In the genomic region with DNA sequence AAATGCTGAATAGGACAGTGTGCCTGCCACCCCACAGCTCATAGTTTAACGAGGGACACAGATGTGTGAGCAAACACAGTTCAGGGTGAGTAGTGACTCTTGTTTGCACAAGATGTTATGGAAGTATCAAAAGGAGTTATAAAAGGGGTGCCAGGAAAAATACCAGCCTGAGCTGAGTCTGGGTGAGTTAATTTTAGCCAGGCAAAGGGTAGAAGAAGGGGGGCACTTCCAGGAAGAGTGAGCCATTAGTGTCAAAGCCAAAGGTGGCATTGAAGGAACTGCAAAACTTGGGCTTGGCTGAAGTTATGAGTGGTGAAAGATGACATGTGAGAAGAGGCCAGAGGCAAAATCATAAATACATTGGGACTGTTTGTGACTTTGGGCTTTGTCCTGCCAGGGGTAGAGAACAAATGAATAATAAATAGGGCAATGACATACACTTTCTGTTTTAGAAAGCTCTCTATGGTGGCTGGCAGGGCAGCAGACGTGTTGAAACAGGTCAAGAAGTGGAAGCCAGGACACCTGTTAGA, we compare ENCODE assay signal across 10 cellular contexts. TPM values are rescaled to one million over a fixed set of nuclear protein-coding genes. Genes with fewer than 3 reads are reported as not detected.
DNase-seq lines count a peak whose midpoint lies in the region; ATAC-seq and TF ChIP-seq lines count a peak whose summit lies in the region.
"Had no signal": no experiment of that assay in that cellular context is flagged by ENCODE, and none has a peak within 500 bp of the region (broad histone marks: within the 10 kb centered on the region; RNA-seq: fewer than 3 reads in every experiment).

No MANE protein-coding gene starts in this region.

- no peak overlapping the region for H3K4me3 ChIP-seq in CD8-positive, alpha-beta memory T cell (ENCODE audit: low read length)
- H3K4me3 ChIP-seq in KMS-11 (IDR thresholded peaks at IDR 0.05; ENCODE audit: insufficient read depth, low read depth, low read length) (no peak overlapping the region), esophagus muscularis mucosa (no peak overlapping the region)

- H3K4me3 Mint-ChIP-seq in CD8-positive, alpha-beta memory T cell = peak overlapping the region in 6 of 7 donors; percentile 4 to 78 (median 22)
- peak overlapping the region; percentile 74 for H3K4me3 Mint-ChIP-seq in neural crest cell
- no peak overlapping the region for H3K4me3 Mint-ChIP-seq in activated CD4-positive, alpha-beta T cell treated with anti-CD3 and anti-CD28 coated beads, Interleukin-2, amount 10 ng/mL, durations not matched to agents 7 days and 5 days

- DNase-seq in CD8-positive, alpha-beta memory T cell = no peak
- DNase-seq in esophagus muscularis mucosa (ENCODE audit: extremely low spot score) (no peak), neural crest cell (ENCODE audit: low read depth, low spot score) (no peak), NCI-H1417 treated with DMSO at 0.1 percent for 48 hours (lab: John Stamatoyannopoulos, UW) (no peak), AG08396 (ENCODE audit: low spot score) (no peak)
- no peak for DNase-seq in activated CD4-positive, alpha-beta T cell treated with anti-CD3 and anti-CD28 coated beads, Interleukin-2, amount 10 ng/mL, durations not matched to agents 7 days and 5 days
- DNase-seq: caudate nucleus, kidney had no signal

- WGBS in esophagus muscularis mucosa = 35% methylated on average over 2 of the region's 2 CpGs

- H3K9me3 ChIP-seq in CD8-positive, alpha-beta memory T cell (ENCODE audit: low read length) = no peaks in the 10 kb centered on the region
- H3K9me3 ChIP-seq in esophagus muscularis mucosa = no peaks in the 10 kb centered on the region

- H3K79me2 ChIP-seq in KMS-11 (ENCODE audit: insufficient read depth, low read depth) = peaks cover 19% of the 10 kb centered on the region

- H3K27me3 ChIP-seq in CD8-positive, alpha-beta memory T cell (ENCODE audit: insufficient read depth, low read length, poor library complexity, severe bottlenecking) = no peaks in the 10 kb centered on the region
- H3K27me3 ChIP-seq in KMS-11 (ENCODE audit: insufficient read depth, low read depth) = no peaks in the 10 kb centered on the region
- no peaks in the 10 kb centered on the region for H3K27me3 ChIP-seq in esophagus muscularis mucosa

- H3K27me3 Mint-ChIP-seq in CD8-positive, alpha-beta memory T cell = no peaks in the 10 kb centered on the region
- peaks cover 18% of the 10 kb centered on the region for H3K27me3 Mint-ChIP-seq in neural crest cell (ENCODE audit: low read depth)
- no peaks in the 10 kb centered on the region for H3K27me3 Mint-ChIP-seq in activated CD4-positive, alpha-beta T cell treated with anti-CD3 and anti-CD28 coated beads, Interleukin-2, amount 10 ng/mL, durations not matched to agents 7 days and 5 days

- H3K36me3 ChIP-seq in CD8-positive, alpha-beta memory T cell (ENCODE audit: insufficient read depth, low read length) = no peaks in the 10 kb centered on the region
- no peaks in the 10 kb centered on the region for H3K36me3 ChIP-seq in KMS-11 (ENCODE audit: insufficient read depth)
- no peaks in the 10 kb centered on the region for H3K36me3 ChIP-seq in esophagus muscularis mucosa

- H3K27ac ChIP-seq in CD8-positive, alpha-beta memory T cell (ENCODE audit: low read depth, low read length) = no peak overlapping the region
- no peak overlapping the region for H3K27ac ChIP-seq in KMS-11
- H3K27ac ChIP-seq in esophagus muscularis mucosa (replicated peaks in 1 of 4) = peak overlapping the region; percentile 61 to 99 (median 79)

- peaks cover 0 to 6% (median 0%) of the 10 kb centered on the region in 3 donors for H3K36me3 Mint-ChIP-seq in CD8-positive, alpha-beta memory T cell
- H3K36me3 Mint-ChIP-seq in neural crest cell (ENCODE audit: low read depth) = no peaks in the 10 kb centered on the region
- H3K36me3 Mint-ChIP-seq in activated CD4-positive, alpha-beta T cell treated with anti-CD3 and anti-CD28 coated beads, Interleukin-2, amount 10 ng/mL, durations not matched to agents 7 days and 5 days (ENCODE audit: low read depth) = peaks cover 9% of the 10 kb centered on the region

- peak overlapping the region; percentile 17; the same call in 1 of the 2 replicates for H2AFZ ChIP-seq in KMS-11 (ENCODE audit: low read depth)

- no peaks in the 10 kb centered on the region for H3K9me3 Mint-ChIP-seq in CD8-positive, alpha-beta memory T cell
- no peaks in the 10 kb centered on the region for H3K9me3 Mint-ChIP-seq in neural crest cell
- no peaks in the 10 kb centered on the region for H3K9me3 Mint-ChIP-seq in activated CD4-positive, alpha-beta T cell treated with anti-CD3 and anti-CD28 coated beads, Interleukin-2, amount 10 ng/mL, durations not matched to agents 7 days and 5 days

- CTCF ChIA-PET in CD8-positive, alpha-beta memory T cell (lab: Charles Lee) = interaction anchor here (1.1 kb wide), 1 partner anchor 7 kb away, joined by 3 read pairs; no protein-coding TSS in a partner anchor
- CTCF ChIA-PET in activated CD4-positive, alpha-beta T cell treated with anti-CD3 and anti-CD28 coated beads, Interleukin-2, amount 10 ng/mL, durations not matched to agents 7 days and 5 days (lab: Charles Lee) = interaction anchor here (0.5 to 0.9 kb wide), 3 partner anchors 19 to 1063 kb away, joined by 3 read pairs; no protein-coding TSS in a partner anchor

- no peak overlapping the region for H3K9ac ChIP-seq in KMS-11

- peaks cover 34 to 39% (median 39%) of the 10 kb centered on the region in 3 donors for H3K4me1 Mint-ChIP-seq in CD8-positive, alpha-beta memory T cell
- H3K4me1 Mint-ChIP-seq in neural crest cell = peaks cover 31% of the 10 kb centered on the region
- peaks cover 33% of the 10 kb centered on the region for H3K4me1 Mint-ChIP-seq in activated CD4-positive, alpha-beta T cell treated with anti-CD3 and anti-CD28 coated beads, Interleukin-2, amount 10 ng/mL, durations not matched to agents 7 days and 5 days

- TF ChIP-seq EP300 in esophagus muscularis mucosa (IDR thresholded peaks at IDR 0.05) = peak; percentile 50

- TF ChIP-seq CTCF in KMS-11 (conservative IDR thresholded peaks at IDR 0.05; ENCODE audit: low read depth, low read length) = no peak
- no peak for TF ChIP-seq CTCF in esophagus muscularis mucosa (IDR thresholded peaks at IDR 0.05)
- TF ChIP-seq CTCF in neural crest cell (conservative IDR thresholded peaks at IDR 0.05) = no peak

- no peak for TF ChIP-seq POLR2A in esophagus muscularis mucosa (IDR thresholded peaks at IDR 0.05; ENCODE audit: low read depth)

- H3K4me2 ChIP-seq in KMS-11 = peak overlapping the region; percentile 9; the same call in 1 of the 2 replicates

- H4K20me1 ChIP-seq in KMS-11 (ENCODE audit: insufficient read depth) = no peaks in the 10 kb centered on the region

- no peak for ATAC-seq in HG03571 (IDR thresholded peaks at IDR 0.05; ENCODE audit: unreplicated experiment)

- peak overlapping the region in 7 of 8 donors; percentile 24 to 91 (median 71) for H3K27ac Mint-ChIP-seq in CD8-positive, alpha-beta memory T cell
- no peak overlapping the region for H3K27ac Mint-ChIP-seq in neural crest cell (ENCODE audit: unreplicated experiment)
- H3K27ac Mint-ChIP-seq in activated CD4-positive, alpha-beta T cell treated with anti-CD3 and anti-CD28 coated beads, Interleukin-2, amount 10 ng/mL, durations not matched to agents 7 days and 5 days = no peak overlapping the region

- intact Hi-C loops in esophagus muscularis mucosa (cut with DNase I) = loop anchor here (5.0 kb wide), 2 partner anchors 80 to 110 kb away; partner anchors contain the start of gene TRPM7

- POLR2A ChIA-PET in CD8-positive, alpha-beta memory T cell (lab: Charles Lee) = no interaction called here
- POLR2A ChIA-PET in activated CD4-positive, alpha-beta T cell treated with anti-CD3 and anti-CD28 coated beads, Interleukin-2, amount 10 ng/mL, durations not matched to agents 7 days and 5 days (lab: Charles Lee) = no interaction called here

- peaks cover 12% of the 10 kb centered on the region for H3K4me1 ChIP-seq in CD8-positive, alpha-beta memory T cell (ENCODE audit: insufficient read depth, low read length)
- peaks cover 37% of the 10 kb centered on the region for H3K4me1 ChIP-seq in KMS-11 (ENCODE audit: low read depth, poor library complexity, severe bottlenecking)
- peaks cover 27 to 46% (median 41%) of the 10 kb centered on the region in 4 donors for H3K4me1 ChIP-seq in esophagus muscularis mucosa

RNA-seq across cellular contexts. Expression of gene SPPL2A, which starts 1.9 kb away (rescaled TPM):
- 100 to 1,000 TPM; 105 TPM for total RNA-seq in CD8-positive, alpha-beta memory T cell
- polyA plus RNA-seq in CD8-positive, alpha-beta memory T cell = 68.6 TPM
- total RNA-seq in esophagus muscularis mucosa (100 to 1,000 TPM; 122 to 132 (median 128) TPM), neural crest cell (51.7 and 55.0 TPM in 2 replicates)
- total RNA-seq in activated CD4-positive, alpha-beta T cell treated with anti-CD3 and anti-CD28 coated beads, Interleukin-2, amount 10 ng/mL, durations not matched to agents 7 days and 5 days = 10 to 100 TPM; 80.0 to 85.2 TPM

Comparison
In these comparisons a context has a peak if more than half of its experiments do, and no peak if none do; other contexts are left out.
1. H3K27ac ChIP-seq: peak in esophagus muscularis mucosa (4 of 4); none in CD8-positive, alpha-beta memory T cell (single experiment) and KMS-11 (single experiment).
2. H3K27ac Mint-ChIP-seq: peak in CD8-positive, alpha-beta memory T cell (7 of 8); none in neural crest cell (single experiment) and activated CD4-positive, alpha-beta T cell treated with anti-CD3 and anti-CD28 coated beads, Interleukin-2, amount 10 ng/mL, durations not matched to agents 7 days and 5 days (single experiment).